In the genomic region with DNA sequence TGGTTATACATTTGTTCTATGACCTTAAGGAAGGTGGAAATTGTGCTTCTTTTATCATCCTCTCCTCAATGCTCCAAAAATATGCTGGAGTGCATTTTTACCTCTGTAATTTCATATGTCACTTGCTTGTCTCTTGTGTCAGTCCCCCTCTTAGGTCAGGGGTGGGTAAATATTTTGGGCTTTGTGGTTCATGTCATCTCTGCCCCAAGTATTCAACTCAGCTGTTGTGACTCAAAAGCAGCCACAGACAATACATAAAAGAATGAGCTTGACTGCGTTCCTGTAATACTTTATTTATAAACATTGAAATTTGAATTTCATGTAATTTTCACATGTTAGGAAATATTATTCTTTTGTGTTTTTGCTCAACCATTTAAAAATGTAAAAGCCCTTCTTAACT, we compare ENCODE assay signal across 15 cellular contexts.
DNase-seq lines count a peak whose midpoint lies in the region; ATAC-seq and TF ChIP-seq lines count a peak whose summit lies in the region.
"Had no signal": no experiment of that assay in that cellular context is flagged by ENCODE, and none has a peak within 500 bp of the region (broad histone marks: within the 10 kb centered on the region; RNA-seq: fewer than 3 reads in every experiment).

No MANE protein-coding gene starts in this region.

- H3K27me3 ChIP-seq in adipocyte (replicated peaks; ENCODE audit: control insufficient read depth, insufficient read depth, low read length) (peaks cover 6% of the 10 kb centered on the region), fibroblast of lung (ENCODE audit: control insufficient read depth, insufficient read depth, low read length) (no peaks in the 10 kb centered on the region)
- H3K27me3 ChIP-seq: BLaER1 had no signal

- peak overlapping the region in 1 of 3 experiments; percentile 12 for H3K4me3 Mint-ChIP-seq in nephron
- H3K4me3 Mint-ChIP-seq: CD14-positive monocyte; CD4-positive, alpha-beta memory T cell; GM23338 had no signal

- H3K4me3 ChIP-seq in adipocyte (ENCODE audit: low read length) (no peak overlapping the region), fibroblast of lung (replicated peaks in 1 of 4; ENCODE audit: control extremely low read depth in 1 of 4, insufficient read depth in 1 of 4, low read depth in 3 of 4, low read length in 4 of 4) (no peak overlapping the region)
- H3K4me3 ChIP-seq: BLaER1, GM23338 had no signal

- H3K27ac Mint-ChIP-seq in nephron, result peak overlapping the region in 2 of 3 experiments; percentile 78 to 87
- H3K27ac Mint-ChIP-seq: CD14-positive monocyte; CD4-positive, alpha-beta memory T cell; GM23338 had no signal

- intact Hi-C loops in posterior vena cava (cut with DNase I), result no loop called here

- H3K9ac ChIP-seq in adipocyte (ENCODE audit: low read length) (no peak overlapping the region), fibroblast of lung (ENCODE audit: insufficient read depth, low read length) (no peak overlapping the region)
- H3K9ac ChIP-seq: BLaER1 had no signal

- H3K9me3 ChIP-seq in adipocyte (ENCODE audit: control insufficient read depth, low read length) (no peaks in the 10 kb centered on the region), fibroblast of lung (ENCODE audit: control insufficient read depth, insufficient read depth, low read depth, low read length) (no peaks in the 10 kb centered on the region)
- H3K9me3 ChIP-seq: BLaER1 had no signal

- H3K27me3 Mint-ChIP-seq in nephron (ENCODE audit: low read depth), result no peaks in the 10 kb centered on the region

- H3K4me1 ChIP-seq in adipocyte (ENCODE audit: control insufficient read depth, insufficient read depth, low read length) (peaks cover 16% of the 10 kb centered on the region), fibroblast of lung (ENCODE audit: control insufficient read depth, extremely low read depth, insufficient read depth, low read length) (peaks cover 3% of the 10 kb centered on the region)

- H2AFZ ChIP-seq in fibroblast of lung (ENCODE audit: low read length), result no peak overlapping the region

- peaks cover 40% of the 10 kb centered on the region for H3K4me1 Mint-ChIP-seq in nephron
- H3K4me1 Mint-ChIP-seq: CD14-positive monocyte had no signal

- DNase-seq in adipocyte (ENCODE audit: low read depth) (peak; percentile 4), fibroblast of lung (ENCODE audit: low read depth in 2 of 2) (peak; percentile 25 to 36), A172 (ENCODE audit: low spot score) (no peak), posterior vena cava (ENCODE audit: low spot score) (no peak)
- DNase-seq in stimulated activated CD4-positive, alpha-beta T cell treated with anti-CD3 and anti-CD28 coated beads, Interleukin-4, amount 100 ng/mL, for 24 hours, result no peak
- DNase-seq: ACHN; CD4-positive, alpha-beta memory T cell; DMS153; GDM1; HCEC 1CT had no signal

- H3K9me3 Mint-ChIP-seq in nephron, result peaks cover 2% of the 10 kb centered on the region

- H3K27ac ChIP-seq in fibroblast of lung (ENCODE audit: insufficient read depth, low read length), result no peak overlapping the region
- H3K27ac ChIP-seq: BLaER1 had no signal

- no peaks in the 10 kb centered on the region for H3K36me3 Mint-ChIP-seq in nephron (ENCODE audit: low read depth)
- H3K36me3 Mint-ChIP-seq: CD14-positive monocyte; CD4-positive, alpha-beta memory T cell had no signal

- H3K79me2 ChIP-seq in fibroblast of lung (ENCODE audit: control insufficient read depth, insufficient read depth, low read length), result no peaks in the 10 kb centered on the region

- H3K36me3 ChIP-seq in adipocyte (ENCODE audit: control insufficient read depth, insufficient read depth, low read length, severe bottlenecking) (no peaks in the 10 kb centered on the region), fibroblast of lung (ENCODE audit: control insufficient read depth, insufficient read depth, low read length) (no peaks in the 10 kb centered on the region)
- H3K36me3 ChIP-seq: BLaER1 had no signal

- no peak overlapping the region for H3K4me2 ChIP-seq in fibroblast of lung (ENCODE audit: extremely low read depth, insufficient read depth, low read length)
- H3K4me2 ChIP-seq: BLaER1, GM23338 had no signal

- TF ChIP-seq CTCF in fibroblast of lung (conservative IDR thresholded peaks at IDR 0.05 in 1 of 2, IDR thresholded peaks at IDR 0.05 in 1 of 2; ENCODE audit: low read depth in 1 of 2, low read length in 2 of 2), result no peak
- TF ChIP-seq CTCF in nephron (IDR thresholded peaks at IDR 0.05; ENCODE audit: unreplicated experiment in 3 of 3), result no peak

- ATAC-seq in HG02938 (IDR thresholded peaks at IDR 0.05; ENCODE audit: unreplicated experiment), result no peak
- ATAC-seq: GM23338 had no signal

- H4K20me1 ChIP-seq in fibroblast of lung (ENCODE audit: control insufficient read depth, extremely low read depth, insufficient read depth, low read length), result no peaks in the 10 kb centered on the region
- H4K20me1 ChIP-seq: BLaER1 had no signal

Comparison
In these comparisons a context has a peak if more than half of its experiments do, and no peak if none do; other contexts are left out.
1. DNase-seq: peak in adipocyte (single experiment) and fibroblast of lung (2 of 2); none in A172 (single experiment), stimulated activated CD4-positive, alpha-beta T cell treated with anti-CD3 and anti-CD28 coated beads, Interleukin-4, amount 100 ng/mL, for 24 hours (single experiment) and posterior vena cava (single experiment).